ENCODE assay signal across 10 cellular contexts in the genomic region with DNA sequence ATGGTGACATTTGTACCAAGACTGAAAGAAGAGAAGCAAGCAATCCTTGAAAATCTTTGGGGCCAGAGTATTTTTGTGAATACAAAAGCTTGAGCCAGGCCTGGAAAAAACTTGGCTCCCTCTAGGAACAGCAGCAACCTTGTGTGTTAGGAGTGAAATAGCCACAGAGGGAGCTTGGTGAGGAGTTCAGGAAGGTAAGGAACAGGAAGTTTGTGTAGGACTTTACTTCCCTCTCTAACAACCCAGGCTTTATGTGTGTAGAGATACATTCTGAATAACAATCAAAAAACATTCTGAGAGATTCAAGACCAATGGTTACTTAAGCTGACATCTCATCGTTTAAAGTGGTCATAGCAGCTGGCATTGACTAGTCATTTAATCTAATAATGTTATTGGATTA.
DNase-seq lines count a peak whose midpoint lies in the region; ATAC-seq and TF ChIP-seq lines count a peak whose summit lies in the region.
"Had no signal": no experiment of that assay in that cellular context is flagged by ENCODE, and none has a peak within 500 bp of the region (broad histone marks: within the 10 kb centered on the region; RNA-seq: fewer than 3 reads in every experiment).

No MANE protein-coding gene starts in this region.

- no peaks in the 10 kb centered on the region for H3K27me3 Mint-ChIP-seq in chondrocyte (ENCODE audit: low read depth)
- H3K27me3 Mint-ChIP-seq in mesothelial cell of epicardium (ENCODE audit: low read depth) = no peaks in the 10 kb centered on the region
- H3K27me3 Mint-ChIP-seq: CD4-positive, alpha-beta T cell had no signal

- intact Hi-C loops in stomach (cut with DNase I; ENCODE audit: low total_unique reads) = no loop called here

- WGBS in stomach, 5 donors = 2 to 15% (median 5%) methylated on average over 1 of the region's 1 CpG

- peaks cover 0 to 13% (median 4%) of the 10 kb centered on the region in 4 donors for H3K4me1 ChIP-seq in stomach

- H3K36me3 Mint-ChIP-seq in chondrocyte (ENCODE audit: low read depth) (no peaks in the 10 kb centered on the region), mesothelial cell of epicardium (no peaks in the 10 kb centered on the region)

- TF ChIP-seq POLR2A in stomach (IDR thresholded peaks at IDR 0.05) = no peak

- DNase-seq in ELF-1 (ENCODE audit: low read depth, low spot score) = peak; percentile 6
- DNase-seq in NCI-H524 treated with DMSO at 0.1 percent for 48 hours (lab: John Stamatoyannopoulos, UW) = peak; percentile 8
- no peak for DNase-seq in chondrocyte (ENCODE audit: low spot score)
- no peak for DNase-seq in mesothelial cell of epicardium (ENCODE audit: low spot score in 2 of 2, unreplicated experiment in 2 of 2)
- DNase-seq in stomach = no peak
- DNase-seq in NCI-H1436 (lab: John Stamatoyannopoulos, UW) = no peak
- DNase-seq in GM20000 (ENCODE audit: low spot score) = no peak
- DNase-seq: amygdala; CD4-positive, alpha-beta T cell had no signal

- H3K9me3 ChIP-seq in stomach = no peaks in the 10 kb centered on the region

- peaks cover 10% of the 10 kb centered on the region for H3K4me1 Mint-ChIP-seq in chondrocyte (ENCODE audit: low read depth)
- peaks cover 36% of the 10 kb centered on the region for H3K4me1 Mint-ChIP-seq in mesothelial cell of epicardium

- no peak for TF ChIP-seq EP300 in stomach (IDR thresholded peaks at IDR 0.05)

- H3K36me3 ChIP-seq in stomach = no peaks in the 10 kb centered on the region

- H3K27ac ChIP-seq in stomach = no peak overlapping the region

- no peak overlapping the region for H3K4me3 ChIP-seq in stomach

- H3K4me3 Mint-ChIP-seq in chondrocyte (ENCODE audit: unreplicated experiment) (no peak overlapping the region), mesothelial cell of epicardium (no peak overlapping the region)
- H3K4me3 Mint-ChIP-seq: CD4-positive, alpha-beta T cell had no signal

- peak overlapping the region; percentile 18 for H3K27ac Mint-ChIP-seq in chondrocyte (ENCODE audit: unreplicated experiment)
- peak overlapping the region; percentile 86 for H3K27ac Mint-ChIP-seq in mesothelial cell of epicardium
- H3K27ac Mint-ChIP-seq: CD4-positive, alpha-beta T cell had no signal

- no peaks in the 10 kb centered on the region for H3K27me3 ChIP-seq in stomach

- TF ChIP-seq CTCF in chondrocyte (IDR thresholded peaks at IDR 0.05) (no peak), mesothelial cell of epicardium (IDR thresholded peaks at IDR 0.05; ENCODE audit: unreplicated experiment) (no peak), stomach (IDR thresholded peaks at IDR 0.05) (no peak), GM20000 (IDR thresholded peaks at IDR 0.05; ENCODE audit: extremely low read depth, missing control alignments) (no peak)

- ATAC-seq in HG02840 (IDR thresholded peaks at IDR 0.05; ENCODE audit: low FRiP score, unreplicated experiment) = no peak

- H3K9me3 Mint-ChIP-seq in chondrocyte (ENCODE audit: low read depth) = no peaks in the 10 kb centered on the region
- no peaks in the 10 kb centered on the region for H3K9me3 Mint-ChIP-seq in mesothelial cell of epicardium
- H3K9me3 Mint-ChIP-seq: CD4-positive, alpha-beta T cell had no signal

Comparison
In these comparisons a context has a peak if more than half of its experiments do, and no peak if none do; other contexts are left out.
1. DNase-seq: peak in ELF-1 (single experiment) and NCI-H524 treated with DMSO at 0.1 percent for 48 hours (single experiment); none in chondrocyte (single experiment), mesothelial cell of epicardium (0 of 2), stomach (single experiment), NCI-H1436 (single experiment) and GM20000 (single experiment).